ENCODE assay signal across 8 cellular contexts in the genomic region with DNA sequence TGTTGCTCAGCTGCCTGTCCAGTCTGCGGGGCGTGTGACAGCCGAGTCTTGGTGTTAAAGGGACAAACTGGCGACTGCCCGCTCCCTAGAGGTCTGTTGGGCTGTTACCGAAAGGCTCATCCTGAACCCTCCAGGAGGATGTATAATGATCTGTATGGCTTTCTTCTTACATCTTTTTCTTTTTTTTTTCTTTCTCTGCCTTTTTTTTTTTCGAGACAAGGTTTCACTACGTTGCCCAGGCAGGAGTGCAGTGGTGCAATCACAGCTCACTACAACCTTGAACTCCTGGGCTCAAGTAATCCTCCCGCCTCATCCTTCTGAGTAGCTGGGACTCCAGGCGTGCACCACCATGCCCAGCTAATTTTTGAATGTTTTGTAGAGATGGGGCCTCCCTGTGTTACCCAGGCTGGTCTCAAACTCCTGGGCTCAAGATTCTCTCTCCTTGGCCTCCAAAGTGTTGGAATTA. TPM values are rescaled to one million over a fixed set of nuclear protein-coding genes. Genes with fewer than 3 reads are reported as not detected.
A peak's percentile ranks its signal among the peaks of the same experiment; 100 is the strongest.
DNase-seq lines count a peak whose midpoint lies in the region; ATAC-seq and FAIRE-seq lines count a peak whose summit lies in the region.

No MANE protein-coding gene starts in this region.

- H3K27me3 ChIP-seq in iPS DF 6.9 (ENCODE audit: control insufficient read depth, insufficient read depth, low read length) = no peaks in the 10 kb centered on the region

- intact Hi-C loops in activated CD4-positive, alpha-beta memory T cell treated with anti-CD3 and anti-CD28 coated beads for 36 hours (cut with micrococcal nuclease) = loop anchor here (1.0 to 10.0 kb wide), 3 partner anchors 13 to 114 kb away; partner anchors contain the start of genes ZDHHC4, ZNF12 and ZNF316

- H3K4me1 Mint-ChIP-seq in activated CD4-positive, alpha-beta memory T cell treated with anti-CD3 and anti-CD28 coated beads for 36 hours (ENCODE audit: low read depth) = peaks cover 16% of the 10 kb centered on the region

- H3K27ac ChIP-seq in iPS DF 6.9 (ENCODE audit: low read length) = no peak overlapping the region

- peak overlapping the region; percentile 81 for H3K4me3 Mint-ChIP-seq in activated CD4-positive, alpha-beta memory T cell treated with anti-CD3 and anti-CD28 coated beads for 36 hours

- H3K4me3 ChIP-seq in iPS DF 6.9 (ENCODE audit: low read length) = peak overlapping the region; percentile 60

- peak; percentile 9 for FAIRE-seq in GM18507 (lab: Jason Lieb, UNC)

- H3K27me3 Mint-ChIP-seq in activated CD4-positive, alpha-beta memory T cell treated with anti-CD3 and anti-CD28 coated beads for 36 hours = no peaks in the 10 kb centered on the region

- H3K36me3 Mint-ChIP-seq in activated CD4-positive, alpha-beta memory T cell treated with anti-CD3 and anti-CD28 coated beads for 36 hours = peaks cover 21% of the 10 kb centered on the region

- POLR2A ChIA-PET in activated CD4-positive, alpha-beta memory T cell treated with anti-CD3 and anti-CD28 coated beads for 36 hours (lab: Charles Lee) = interaction anchor here (0.6 to 1.3 kb wide), 2 partner anchors 13 to 150 kb away, joined by 3 to 5 read pairs; partner anchors contain the start of gene ZDHHC4

- CTCF ChIA-PET in activated CD4-positive, alpha-beta memory T cell treated with anti-CD3 and anti-CD28 coated beads for 36 hours (lab: Charles Lee) = interaction anchor here (0.6 to 3.1 kb wide), 9 partner anchors 10 to 734 kb away, joined by 3 to 24 read pairs (median 4); partner anchors contain the start of gene ZDHHC4

- peak overlapping the region; percentile 59 for H3K27ac Mint-ChIP-seq in activated CD4-positive, alpha-beta memory T cell treated with anti-CD3 and anti-CD28 coated beads for 36 hours

- peaks cover 5% of the 10 kb centered on the region for H3K36me3 ChIP-seq in iPS DF 6.9 (ENCODE audit: control insufficient read depth, insufficient read depth, low read length)

- ATAC-seq in HG03066 (IDR thresholded peaks at IDR 0.05; ENCODE audit: low read depth, unreplicated experiment) (peak; percentile 32), HG03045 (IDR thresholded peaks at IDR 0.05; ENCODE audit: unreplicated experiment) (no peak)
- peak; percentile 3 for ATAC-seq in stimulated activated naive CD8-positive, alpha-beta T cell treated with anti-CD3 and anti-CD28 coated beads, Interleukin-15, Interleukin-2, amounts not matched to agents 100 U/mL and 50 U/mL, for 24 hours

- H3K4me1 ChIP-seq in iPS DF 6.9 (ENCODE audit: control insufficient read depth, insufficient read depth, low read length) = peaks cover 3% of the 10 kb centered on the region; the same call in 1 of the 2 replicates

- DNase-seq in GM18507 (ENCODE audit: extremely low spot score, insufficient read length, low read depth) (no peak), iPS DF 6.9 (ENCODE audit: low read depth, low spot score) (no peak), nucleus accumbens (lab: John Stamatoyannopoulos, UW) (no peak), AG20443 (ENCODE audit: low spot score) (no peak)
- DNase-seq in activated CD4-positive, alpha-beta memory T cell treated with anti-CD3 and anti-CD28 coated beads for 36 hours = no peak
- DNase-seq in stimulated activated naive CD8-positive, alpha-beta T cell treated with anti-CD3 and anti-CD28 coated beads, Interleukin-15, Interleukin-2, amounts not matched to agents 100 U/mL and 50 U/mL, for 24 hours = no peak

- no peaks in the 10 kb centered on the region for H3K9me3 ChIP-seq in iPS DF 6.9 (ENCODE audit: control insufficient read depth, insufficient read depth, low read length)

- no CpG with 5 or more reads among the region's 10 CpGs for WGBS in iPS DF 6.9 (ENCODE audit: insufficient coverage, insufficient read length)

- no peaks in the 10 kb centered on the region for H3K9me3 Mint-ChIP-seq in activated CD4-positive, alpha-beta memory T cell treated with anti-CD3 and anti-CD28 coated beads for 36 hours

RNA-seq across cellular contexts. Expression of gene INTS15, which starts 0.9 kb away (rescaled TPM):
- total RNA-seq in activated CD4-positive, alpha-beta memory T cell treated with anti-CD3 and anti-CD28 coated beads for 36 hours = 10 to 100 TPM; 25.9 to 27.5 TPM

RNA-seq across cellular contexts. Expression of gene ZDHHC4, which starts 13.4 kb away (rescaled TPM):
- total RNA-seq in activated CD4-positive, alpha-beta memory T cell treated with anti-CD3 and anti-CD28 coated beads for 36 hours = 10 to 100 TPM; 31.7 to 44.4 TPM

RNA-seq across cellular contexts. Expression of gene ZNF853, which starts 24.7 kb away (rescaled TPM):
- total RNA-seq in activated CD4-positive, alpha-beta memory T cell treated with anti-CD3 and anti-CD28 coated beads for 36 hours = 1 to 10 TPM in 1 of 2 experiments, under 1 TPM in 1; 0.99 to 1.2 TPM

RNA-seq across cellular contexts. Expression of gene GRID2IP, which starts 39.4 kb away (rescaled TPM):
- total RNA-seq in activated CD4-positive, alpha-beta memory T cell treated with anti-CD3 and anti-CD28 coated beads for 36 hours = under 1 TPM; 0.19 to 0.21 TPM

RNA-seq across cellular contexts. Expression of gene ZNF316, which starts 46.4 kb away (rescaled TPM):
- 10 to 100 TPM; 19.7 to 21.7 TPM for total RNA-seq in activated CD4-positive, alpha-beta memory T cell treated with anti-CD3 and anti-CD28 coated beads for 36 hours
